Comparison of ENCODE assay signal across 35 cellular contexts in the genomic region with DNA sequence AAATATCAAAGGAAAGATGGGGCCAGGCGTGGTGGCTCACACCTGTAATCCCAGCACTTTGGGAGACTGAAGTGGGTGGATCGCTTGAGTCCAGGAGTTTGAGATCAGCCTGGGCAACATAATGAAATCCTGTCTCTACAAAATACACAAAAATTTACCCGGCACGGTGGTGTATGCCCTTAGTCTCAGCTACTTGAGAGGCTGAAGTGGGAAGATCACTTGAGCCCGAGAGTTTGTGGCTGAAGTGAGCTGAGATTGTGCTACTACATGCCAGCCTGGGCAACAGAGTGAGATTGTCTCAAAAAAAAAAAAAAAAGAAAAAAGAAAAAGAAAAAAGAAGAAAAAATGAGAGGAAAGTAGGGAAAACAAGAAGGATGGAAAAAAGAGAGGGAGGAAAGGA. TPM values are rescaled to one million over a fixed set of nuclear protein-coding genes. Genes with fewer than 3 reads are reported as not detected.
"Had no signal": no experiment of that assay in that cellular context is flagged by ENCODE, and none has a peak within 500 bp of the region (broad histone marks: within the 10 kb centered on the region; RNA-seq: fewer than 3 reads in every experiment).

No MANE protein-coding gene starts in this region.

- H3K36me3 ChIP-seq: ovary, right atrium auricular region, right lobe of liver, suprapubic skin, thoracic aorta, vagina had no signal

- H3K4me3 ChIP-seq: lung, ovary, right atrium auricular region, right lobe of liver, smooth muscle cell, suprapubic skin, thoracic aorta, tibial nerve, vagina had no signal

- H3K27ac ChIP-seq: ovary, right atrium auricular region, right lobe of liver, suprapubic skin, thoracic aorta, tibial nerve, vagina had no signal

- H3K27me3 Mint-ChIP-seq: progenitor cell of endocrine pancreas; stimulated activated memory B cell treated with anti-CD40 and anti-IgM and Interleukin-4, amounts not matched to agents 10 μg/mL and 1 μg/mL and 100 μg/mL, for 72 hours; type B pancreatic cell had no signal

- H3K9me3 Mint-ChIP-seq: naive thymus-derived CD8-positive, alpha-beta T cell; nephron; stimulated activated memory B cell treated with anti-CD40 and anti-IgM and Interleukin-4, amounts not matched to agents 10 μg/mL and 1 μg/mL and 100 μg/mL, for 72 hours; type B pancreatic cell had no signal

- H3K27ac Mint-ChIP-seq: progenitor cell of endocrine pancreas; stimulated activated memory B cell treated with anti-CD40 and anti-IgM and Interleukin-4, amounts not matched to agents 10 μg/mL and 1 μg/mL and 100 μg/mL, for 72 hours; type B pancreatic cell had no signal

- H3K36me3 Mint-ChIP-seq: naive thymus-derived CD8-positive, alpha-beta T cell; type B pancreatic cell had no signal

- ATAC-seq: left cardiac atrium; left lobe of liver; naive thymus-derived CD8-positive, alpha-beta T cell; right lobe of liver; stimulated activated memory B cell treated with anti-CD40 and anti-IgM and Interleukin-4, amounts not matched to agents 10 μg/mL and 1 μg/mL and 100 μg/mL, for 72 hours; stimulated activated naive CD8-positive, alpha-beta T cell treated with anti-CD3 and anti-CD28 coated beads, Interleukin-15, Interleukin-2, amounts not matched to agents 100 U/mL and 50 U/mL, for 24 hours had no signal

- H3K9me3 ChIP-seq: ovary, right atrium auricular region, right lobe of liver, suprapubic skin, thoracic aorta, tibial nerve, vagina had no signal

- H3K4me3 Mint-ChIP-seq: naive thymus-derived CD8-positive, alpha-beta T cell; nephron; neural crest cell; stimulated activated memory B cell treated with anti-CD40 and anti-IgM and Interleukin-4, amounts not matched to agents 10 μg/mL and 1 μg/mL and 100 μg/mL, for 72 hours; type B pancreatic cell had no signal

- DNase-seq: head of caudate nucleus; hippocampal formation; kidney glomerular epithelial cell; left cardiac atrium; mesendoderm; midbrain; naive thymus-derived CD8-positive, alpha-beta T cell; nucleus accumbens; ovary; right lobe of liver; stimulated activated CD4-positive, alpha-beta T cell treated with anti-CD3 and anti-CD28 coated beads, Interleukin-1b, Interleukin-23, amount 100 ng/mL, for 48 hours; stimulated activated CD4-positive, alpha-beta T cell treated with anti-CD3 and anti-CD28 coated beads, Interleukin-2, amount 100 ng/mL, for 48 hours; stimulated activated CD4-positive, alpha-beta T cell treated with anti-CD3 and anti-CD28 coated beads, Interleukin-4, amount 100 ng/mL, for 4 hours; stimulated activated CD8-positive, alpha-beta memory T cell treated with anti-CD3 and anti-CD28 coated beads, Interleukin-4, amount 100 ng/mL, for 48 hours; stimulated activated naive CD8-positive, alpha-beta T cell treated with anti-CD3 and anti-CD28 coated beads, Interleukin-15, Interleukin-2, amounts not matched to agents 100 U/mL and 50 U/mL, for 24 hours had no signal

- H3K27me3 ChIP-seq: ovary, right atrium auricular region, right lobe of liver, suprapubic skin, tibial nerve, vagina had no signal

RNA-seq across cellular contexts. Expression of gene TRIM6, which starts 3.8 kb away (rescaled TPM):
- total RNA-seq: naive thymus-derived CD8-positive, alpha-beta T cell had no signal

RNA-seq across cellular contexts. Expression of gene OR52B6, which starts 11.9 kb away (rescaled TPM):
- total RNA-seq: left cardiac atrium; left lobe of liver; liver; lung; mucosa of gallbladder; naive thymus-derived CD8-positive, alpha-beta T cell; neural crest cell; ovary; progenitor cell of endocrine pancreas; pulmonary artery endothelial cell; renal cortical epithelial cell; right atrium auricular region; right lobe of liver; skeletal muscle tissue; smooth muscle cell; subcutaneous adipose tissue; suprapubic skin; thoracic aorta; tibial nerve; urinary bladder; vagina had no signal

RNA-seq across cellular contexts. Expression of gene OR52H1, which starts 44.3 kb away (rescaled TPM):
- total RNA-seq: left cardiac atrium; mucosa of gallbladder; naive thymus-derived CD8-positive, alpha-beta T cell; neural crest cell; pulmonary artery endothelial cell; right atrium auricular region; smooth muscle cell; subcutaneous adipose tissue; vagina had no signal
